Comparison of ENCODE assay signal across 19 cellular contexts in the genomic region with DNA sequence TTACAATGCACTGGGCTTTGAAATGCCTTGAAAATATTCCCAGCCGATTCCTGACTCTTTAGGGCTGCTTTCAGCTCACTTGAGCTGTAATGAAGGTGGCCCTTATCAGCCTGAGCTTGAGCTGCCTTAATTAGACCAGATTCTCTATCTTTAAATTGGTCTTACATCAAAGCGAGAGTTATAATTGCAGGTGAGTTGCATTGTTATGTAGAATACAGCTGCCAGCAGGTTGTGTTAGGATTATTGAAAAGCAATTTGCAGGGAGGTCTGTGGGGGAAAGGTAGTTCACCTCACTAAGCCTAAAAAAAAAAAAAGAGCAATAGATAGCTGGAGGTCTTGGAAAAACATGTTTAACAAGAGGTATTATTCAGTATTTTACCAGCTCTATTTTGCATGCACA.
"Had no signal": no experiment of that assay in that cellular context is flagged by ENCODE, and none has a peak within 500 bp of the region (broad histone marks: within the 10 kb centered on the region; RNA-seq: fewer than 3 reads in every experiment).

No MANE protein-coding gene starts in this region.

- H3K4me1 Mint-ChIP-seq: naive thymus-derived CD4-positive, alpha-beta T cell; stimulated activated effector memory CD8-positive, alpha-beta T cell treated with anti-CD3 and anti-CD28 coated beads, Interleukin-12 subunit alpha, Interleukin-12 subunit beta, amount 100 ng/mL, for 72 hours had no signal

- H3K27ac ChIP-seq: heart left ventricle, parathyroid adenoma, psoas muscle, right lobe of liver, suprapubic skin, thyroid gland, upper lobe of left lung, uterus had no signal

- ATAC-seq: esophagus mucosa; heart left ventricle; naive thymus-derived CD4-positive, alpha-beta T cell; psoas muscle; right lobe of liver; stimulated activated effector memory CD8-positive, alpha-beta T cell treated with anti-CD3 and anti-CD28 coated beads, Interleukin-12 subunit alpha, Interleukin-12 subunit beta, amount 100 ng/mL, for 72 hours; stimulated activated naive CD8-positive, alpha-beta T cell treated with anti-CD3 and anti-CD28 coated beads, Interleukin-15, Interleukin-2, amounts not matched to agents 100 U/mL and 50 U/mL, for 24 hours had no signal

- H3K4me1 ChIP-seq: heart left ventricle, parathyroid adenoma, psoas muscle, right lobe of liver, suprapubic skin, thyroid gland, upper lobe of left lung, uterus had no signal

- H3K9me3 Mint-ChIP-seq: stimulated activated effector memory CD8-positive, alpha-beta T cell treated with anti-CD3 and anti-CD28 coated beads, Interleukin-12 subunit alpha, Interleukin-12 subunit beta, amount 100 ng/mL, for 72 hours had no signal

- H3K27me3 ChIP-seq: right lobe of liver, thyroid gland, upper lobe of left lung, uterus had no signal

- H3K9ac ChIP-seq: parathyroid adenoma had no signal

- H3K36me3 ChIP-seq: heart left ventricle, right lobe of liver, suprapubic skin, thyroid gland, upper lobe of left lung, uterus had no signal

- H3K4me3 Mint-ChIP-seq: naive thymus-derived CD4-positive, alpha-beta T cell; nephron progenitor cell; stimulated activated effector memory CD8-positive, alpha-beta T cell treated with anti-CD3 and anti-CD28 coated beads, Interleukin-12 subunit alpha, Interleukin-12 subunit beta, amount 100 ng/mL, for 72 hours had no signal

- DNase-seq: effector CD4-positive, alpha-beta T cell; heart left ventricle; hippocampal formation; kidney glomerular epithelial cell; naive thymus-derived CD4-positive, alpha-beta T cell; nephron progenitor cell; psoas muscle; retina; right lobe of liver; stimulated activated CD4-positive, alpha-beta T cell treated with anti-CD3 and anti-CD28 coated beads, Interleukin-4, amount 100 ng/mL, for 1 hour; stimulated activated CD8-positive, alpha-beta memory T cell treated with anti-CD3 and anti-CD28 coated beads, Interleukin-4, amount 100 ng/mL, for 48 hours; stimulated activated naive CD8-positive, alpha-beta T cell treated with anti-CD3 and anti-CD28 coated beads, Interleukin-15, Interleukin-2, amounts not matched to agents 100 U/mL and 50 U/mL, for 24 hours; thyroid gland; upper lobe of left lung; uterus had no signal

- H3K36me3 Mint-ChIP-seq: stimulated activated effector memory CD8-positive, alpha-beta T cell treated with anti-CD3 and anti-CD28 coated beads, Interleukin-12 subunit alpha, Interleukin-12 subunit beta, amount 100 ng/mL, for 72 hours had no signal

- H3K9me3 ChIP-seq: heart left ventricle, psoas muscle, right lobe of liver, suprapubic skin, thyroid gland, upper lobe of left lung, uterus had no signal

- H3K4me3 ChIP-seq: heart left ventricle, psoas muscle, right lobe of liver, suprapubic skin, thyroid gland, upper lobe of left lung, uterus had no signal

- H3K27ac Mint-ChIP-seq: naive thymus-derived CD4-positive, alpha-beta T cell; stimulated activated effector memory CD8-positive, alpha-beta T cell treated with anti-CD3 and anti-CD28 coated beads, Interleukin-12 subunit alpha, Interleukin-12 subunit beta, amount 100 ng/mL, for 72 hours had no signal
